ENCODE assay signal across 1 cellular context in genomic region chr13:38176664-38177063, GRCh38.
TF ChIP-seq lines count a peak whose summit lies in the region.

No MANE protein-coding gene starts in this region.

TF ChIP-seq in H1, 55 proteins besides CTCF, POLR2A, EP300 and RAD21 (continued from another document):
- TF ChIP-seq TCF12 (IDR thresholded peaks at IDR 0.05; ENCODE audit: low read depth, low read length) (no peak), HDAC6 (IDR thresholded peaks at IDR 0.05; ENCODE audit: low read depth, low read length) (no peak), MAX (IDR thresholded peaks at IDR 0.05) (no peak), HDAC2 (IDR thresholded peaks at IDR 0.05; ENCODE audit: borderline replicate concordance in 1 of 2, low read depth in 2 of 2, low read length in 2 of 2) (no peak), RXRA (IDR thresholded peaks at IDR 0.05; ENCODE audit: insufficient read depth, low read depth, low read length) (no peak), YY1 (IDR thresholded peaks at IDR 0.05; ENCODE audit: low read depth, low read length) (no peak), BCL11A (IDR thresholded peaks at IDR 0.05; ENCODE audit: low read depth in 2 of 2, low read length in 2 of 2) (no peak), EZH2 (IDR thresholded peaks at IDR 0.05; ENCODE audit: low read depth, low read length, severe bottlenecking) (no peak), JUND (IDR thresholded peaks at IDR 0.05; ENCODE audit: low read length) (no peak), SP4 (IDR thresholded peaks at IDR 0.05; ENCODE audit: low read length) (no peak), SAP30 (IDR thresholded peaks at IDR 0.05; ENCODE audit: insufficient read depth, insufficient replicate concordance, low read length) (no peak)
